Comparison of ENCODE assay signal across 9 cellular contexts in the genomic region with DNA sequence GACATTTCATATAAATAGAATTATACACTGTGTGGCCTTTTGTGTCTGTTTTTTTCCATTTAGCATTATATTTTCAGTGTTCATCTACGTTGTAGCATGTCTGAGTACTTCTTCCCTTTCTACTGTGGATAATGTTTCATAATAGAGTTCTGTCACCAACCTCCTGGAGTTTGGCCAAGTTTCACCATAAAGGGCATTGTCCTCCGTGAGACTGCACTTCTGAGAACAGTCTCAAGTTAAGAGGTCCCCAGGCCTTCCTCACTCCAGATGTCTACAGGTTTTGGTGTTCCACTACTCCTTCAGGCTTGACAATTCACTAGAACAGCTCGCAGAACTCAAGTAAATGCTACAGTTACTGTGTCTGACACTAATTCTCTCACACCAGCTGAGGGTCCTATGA. TPM values are rescaled to one million over a fixed set of nuclear protein-coding genes. Genes with fewer than 3 reads are reported as not detected.
DNase-seq lines count a peak whose midpoint lies in the region; ATAC-seq and TF ChIP-seq lines count a peak whose summit lies in the region.
"Had no signal": no experiment of that assay in that cellular context is flagged by ENCODE, and none has a peak within 500 bp of the region (broad histone marks: within the 10 kb centered on the region; RNA-seq: fewer than 3 reads in every experiment).

No MANE protein-coding gene starts in this region.

- no peak overlapping the region for H3K4me2 ChIP-seq in PC-3 (ENCODE audit: low read length)

- H3K36me3 Mint-ChIP-seq in CD14-positive monocyte: peaks cover 0 to 11% of the 10 kb centered on the region in 2 donors
- H3K36me3 Mint-ChIP-seq: naive thymus-derived CD8-positive, alpha-beta T cell; T-cell had no signal

- intact Hi-C loops in CD14-positive monocyte (cut with micrococcal nuclease) (loop anchor here (2.0 to 5.0 kb wide), 2 partner anchors 13 to 37 kb away; a partner anchor contains a TSS), PC-3 (cut with micrococcal nuclease) (no loop called here)

- no peaks in the 10 kb centered on the region for H4K20me1 ChIP-seq in PC-3 (ENCODE audit: low read length)

- H3K27me3 ChIP-seq in PC-3 (ENCODE audit: low read length) (no peaks in the 10 kb centered on the region), layer of hippocampus (ENCODE audit: control insufficient read depth, insufficient read depth, low read length) (no peaks in the 10 kb centered on the region)

- CTCF ChIA-PET in PC-3 (lab: Charles Lee): no interaction called here

- H3K27ac ChIP-seq in PC-3 (ENCODE audit: low read length) (no peak overlapping the region), layer of hippocampus (ENCODE audit: low read depth, low read length) (peak overlapping the region; percentile 71)

- no peak for ATAC-seq in PC-3
- ATAC-seq in HG02763 (IDR thresholded peaks at IDR 0.05; ENCODE audit: unreplicated experiment): no peak
- ATAC-seq: naive thymus-derived CD8-positive, alpha-beta T cell; T-cell had no signal

- H2AFZ ChIP-seq in PC-3 (ENCODE audit: low read length): no peak overlapping the region

- H3K4me1 ChIP-seq in PC-3 (ENCODE audit: insufficient read depth, low read length): no peaks in the 10 kb centered on the region

- peak overlapping the region; percentile 21 to 72 for H3K4me3 Mint-ChIP-seq in CD14-positive monocyte
- H3K4me3 Mint-ChIP-seq: naive thymus-derived CD8-positive, alpha-beta T cell; T-cell had no signal

- peak overlapping the region; percentile 95 to 99 (median 97) for H3K27ac Mint-ChIP-seq in CD14-positive monocyte
- H3K27ac Mint-ChIP-seq: naive thymus-derived CD8-positive, alpha-beta T cell; T-cell had no signal

- peak; percentile 86 for DNase-seq in CD14-positive monocyte (ENCODE audit: low spot score)
- peak; percentile 26 for DNase-seq in PC-3
- DNase-seq in activated naive CD4-positive, alpha-beta T cell (lab: John Stamatoyannopoulos, UW): no peak
- DNase-seq in activated CD8-positive, alpha-beta memory T cell treated with anti-CD3 and anti-CD28 coated beads for 24 hours: no peak
- DNase-seq: activated effector memory CD4-positive, alpha-beta T cell treated with Interleukin-2 at 50 U/mL for 16 hours; naive thymus-derived CD8-positive, alpha-beta T cell had no signal

- no peaks in the 10 kb centered on the region for H3K79me2 ChIP-seq in PC-3 (ENCODE audit: low read length)

- BruUV-seq in PC-3 (replicated peaks; lab: Mats Ljungman, UMichigan): no TSS peak

- H3K27me3 Mint-ChIP-seq in CD14-positive monocyte (ENCODE audit: low read depth in 3 of 3): no peaks in the 10 kb centered on the region

- POLR2A ChIA-PET in PC-3 (lab: Charles Lee; ENCODE audit: unreplicated experiment): no interaction called here

- no peaks in the 10 kb centered on the region for H3F3A ChIP-seq in PC-3 (ENCODE audit: low read length, unreplicated experiment)

- H3K4me3 ChIP-seq in PC-3 (ENCODE audit: low read length): no peak overlapping the region

- no peaks in the 10 kb centered on the region for H3K9me2 ChIP-seq in PC-3 (replicated peaks; ENCODE audit: low read length)

- no peaks in the 10 kb centered on the region for H3K9me3 Mint-ChIP-seq in CD14-positive monocyte
- H3K9me3 Mint-ChIP-seq: naive thymus-derived CD8-positive, alpha-beta T cell; T-cell had no signal

- peaks cover 72% of the 10 kb centered on the region for H3K4me1 Mint-ChIP-seq in CD14-positive monocyte
- H3K4me1 Mint-ChIP-seq: T-cell had no signal

- H3K9ac ChIP-seq in PC-3 (ENCODE audit: low read length): no peak overlapping the region

- no peak for TF ChIP-seq CTCF in CD14-positive monocyte (IDR thresholded peaks at IDR 0.05)
- TF ChIP-seq CTCF in PC-3 (conservative IDR thresholded peaks at IDR 0.05; ENCODE audit: low read depth, low read length): no peak

- no peaks in the 10 kb centered on the region for H3K36me3 ChIP-seq in PC-3 (ENCODE audit: low read depth, low read length)

- no peaks in the 10 kb centered on the region for H3K9me3 ChIP-seq in PC-3 (ENCODE audit: low read length)

RNA-seq across cellular contexts. Expression of a gene that starts 30.9 kb away (rescaled TPM):
- polyA plus RNA-seq in CD14-positive monocyte: 10 to 100 TPM; 44.0 to 67.1 TPM
- total RNA-seq in PC-3 (2014; rRNA removed): 25.0 and 29.1 TPM in 2 replicates

RNA-seq across cellular contexts. Expression of a gene that starts 31.1 kb away (rescaled TPM):
- polyA plus RNA-seq in CD14-positive monocyte: 1 to 10 TPM; 4.9 to 7.4 TPM
- 11.4 and 13.6 TPM in 2 replicates for total RNA-seq in PC-3 (2014; rRNA removed)

RNA-seq across cellular contexts. Expression of a gene that starts 37.4 kb away (rescaled TPM):
- polyA plus RNA-seq in CD14-positive monocyte: 1,000 to 10,000 TPM; 2,434 to 3,095 TPM
- not detected in 2 replicates for total RNA-seq in PC-3 (2014; rRNA removed)

RNA-seq across cellular contexts. Expression of a gene that starts 38.3 kb away (rescaled TPM):
- polyA plus RNA-seq in CD14-positive monocyte: 10 to 100 TPM; 72.4 to 80.8 TPM
- total RNA-seq in PC-3 (2014; rRNA removed): 48.6 and 55.8 TPM in 2 replicates

RNA-seq across cellular contexts. Expression of a gene that starts 43.7 kb away (rescaled TPM):
- polyA plus RNA-seq in CD14-positive monocyte: 10 to 100 TPM in 1 of 2 donors, 1 to 10 TPM in 1; 9.8 to 12.6 TPM
- total RNA-seq in PC-3 (2014; rRNA removed): 12.7 and 16.5 TPM in 2 replicates

Comparison
In these comparisons a context has a peak if more than half of its experiments do, and no peak if none do; other contexts are left out.
1. DNase-seq: peak in CD14-positive monocyte (single experiment) and PC-3 (single experiment); none in activated naive CD4-positive, alpha-beta T cell (0 of 4) and activated CD8-positive, alpha-beta memory T cell treated with anti-CD3 and anti-CD28 coated beads for 24 hours (single experiment).